15 cellular contexts compared by ENCODE assay signal in genomic region chr3:133330043-133330442, GRCh38.
DNase-seq lines count a peak whose midpoint lies in the region; ATAC-seq and TF ChIP-seq lines count a peak whose summit lies in the region.
"Had no signal": no experiment of that assay in that cellular context is flagged by ENCODE, and none has a peak within 500 bp of the region (broad histone marks: within the 10 kb centered on the region; RNA-seq: fewer than 3 reads in every experiment).

No MANE protein-coding gene starts in this region.

- H3K36me3 ChIP-seq in left lung, result no peaks in the 10 kb centered on the region
- H3K36me3 ChIP-seq: esophagus squamous epithelium, prostate gland had no signal

- H3K27me3 ChIP-seq in left lung, result no peaks in the 10 kb centered on the region
- H3K27me3 ChIP-seq: esophagus squamous epithelium had no signal

- peaks cover 0 to 17% (median under 1%) of the 10 kb centered on the region in 5 experiments for H3K9me3 Mint-ChIP-seq in brain
- H3K9me3 Mint-ChIP-seq: activated naive CD4-positive, alpha-beta T cell treated with anti-CD3 and anti-CD28 coated beads, Interleukin-2, amount 10 ng/mL, durations not matched to agents 7 days and 5 days; central memory CD8-positive, alpha-beta T cell; stimulated activated effector memory CD8-positive, alpha-beta T cell treated with anti-CD3 and anti-CD28 coated beads, Interleukin-12 subunit alpha, Interleukin-12 subunit beta, amount 100 ng/mL, for 72 hours had no signal

- TF ChIP-seq CTCF in brain (conservative IDR thresholded peaks at IDR 0.05) (no peak), left lung (IDR thresholded peaks at IDR 0.05) (no peak)

- H3K27ac ChIP-seq in left lung, result no peak overlapping the region
- H3K27ac ChIP-seq: esophagus squamous epithelium, prostate gland had no signal

- peak overlapping the region; percentile 14 to 87 (median 70) for H3K27ac Mint-ChIP-seq in brain
- H3K27ac Mint-ChIP-seq: activated naive CD4-positive, alpha-beta T cell treated with anti-CD3 and anti-CD28 coated beads, Interleukin-2, amount 10 ng/mL, durations not matched to agents 7 days and 5 days; stimulated activated effector memory CD8-positive, alpha-beta T cell treated with anti-CD3 and anti-CD28 coated beads, Interleukin-12 subunit alpha, Interleukin-12 subunit beta, amount 100 ng/mL, for 72 hours had no signal

- peaks cover 27% of the 10 kb centered on the region for H3K4me1 Mint-ChIP-seq in brain
- H3K4me1 Mint-ChIP-seq: activated naive CD4-positive, alpha-beta T cell treated with anti-CD3 and anti-CD28 coated beads, Interleukin-2, amount 10 ng/mL, durations not matched to agents 7 days and 5 days; central memory CD8-positive, alpha-beta T cell; stimulated activated effector memory CD8-positive, alpha-beta T cell treated with anti-CD3 and anti-CD28 coated beads, Interleukin-12 subunit alpha, Interleukin-12 subunit beta, amount 100 ng/mL, for 72 hours had no signal

- H3K27me3 Mint-ChIP-seq in brain, result peaks cover 4% of the 10 kb centered on the region

- H3K4me3 ChIP-seq in left lung, result no peak overlapping the region
- H3K4me3 ChIP-seq: esophagus squamous epithelium, prostate gland had no signal

- ATAC-seq in stimulated activated naive CD8-positive, alpha-beta T cell treated with anti-CD3 and anti-CD28 coated beads, Interleukin-15, Interleukin-2, amounts not matched to agents 100 U/mL and 50 U/mL, for 24 hours, result no peak
- ATAC-seq in left lung, result no peak
- ATAC-seq: stimulated activated effector memory CD8-positive, alpha-beta T cell treated with anti-CD3 and anti-CD28 coated beads, Interleukin-12 subunit alpha, Interleukin-12 subunit beta, amount 100 ng/mL, for 72 hours had no signal

- DNase-seq in NCI-H510A treated with DMSO at 0.1 percent for 48 hours (lab: John Stamatoyannopoulos, UW) (peak; percentile 3), NCI-H510A (lab: John Stamatoyannopoulos, UW) (no peak), NCI-H2171 treated with DMSO at 0.1 percent for 48 hours (lab: John Stamatoyannopoulos, UW) (peak; percentile 59), posterior cingulate gyrus (peak in 7 of 10 donors; percentile 22 to 91 (median 44)), OCI-M2 (lab: John Stamatoyannopoulos, UW; ENCODE audit: unreplicated experiment) (no peak), left lung (no peak)
- no peak for DNase-seq in stimulated activated naive CD8-positive, alpha-beta T cell treated with anti-CD3 and anti-CD28 coated beads, Interleukin-15, Interleukin-2, amounts not matched to agents 100 U/mL and 50 U/mL, for 24 hours
- DNase-seq: activated naive CD4-positive, alpha-beta T cell treated with anti-CD3 and anti-CD28 coated beads, Interleukin-2, amount 10 ng/mL, durations not matched to agents 7 days and 5 days; esophagus squamous epithelium; mesenchymal stem cell; stimulated activated CD4-positive, alpha-beta T cell treated with anti-CD3 and anti-CD28 coated beads, Interleukin-1b, Interleukin-23, amount 100 ng/mL, for 48 hours had no signal

- no peaks in the 10 kb centered on the region for H3K36me3 Mint-ChIP-seq in brain
- H3K36me3 Mint-ChIP-seq: activated naive CD4-positive, alpha-beta T cell treated with anti-CD3 and anti-CD28 coated beads, Interleukin-2, amount 10 ng/mL, durations not matched to agents 7 days and 5 days; stimulated activated effector memory CD8-positive, alpha-beta T cell treated with anti-CD3 and anti-CD28 coated beads, Interleukin-12 subunit alpha, Interleukin-12 subunit beta, amount 100 ng/mL, for 72 hours had no signal

- H3K9me3 ChIP-seq in left lung, result no peaks in the 10 kb centered on the region
- H3K9me3 ChIP-seq: esophagus squamous epithelium, prostate gland had no signal

- no peaks in the 10 kb centered on the region for H3K4me1 ChIP-seq in left lung
- H3K4me1 ChIP-seq: esophagus squamous epithelium, prostate gland had no signal

- peak overlapping the region in 1 of 5 experiments; percentile 22 for H3K4me3 Mint-ChIP-seq in brain
- H3K4me3 Mint-ChIP-seq: activated naive CD4-positive, alpha-beta T cell treated with anti-CD3 and anti-CD28 coated beads, Interleukin-2, amount 10 ng/mL, durations not matched to agents 7 days and 5 days; central memory CD8-positive, alpha-beta T cell; stimulated activated effector memory CD8-positive, alpha-beta T cell treated with anti-CD3 and anti-CD28 coated beads, Interleukin-12 subunit alpha, Interleukin-12 subunit beta, amount 100 ng/mL, for 72 hours had no signal

- intact Hi-C loops in posterior cingulate gyrus (cut with DNase I) (no loop called here), left lung (cut with DNase I) (no loop called here)

Comparison
In these comparisons a context has a peak if more than half of its experiments do, and no peak if none do; other contexts are left out.
1. DNase-seq: peak in NCI-H510A treated with DMSO at 0.1 percent for 48 hours (single experiment), NCI-H2171 treated with DMSO at 0.1 percent for 48 hours (single experiment) and posterior cingulate gyrus (7 of 10); none in NCI-H510A (single experiment), OCI-M2 (single experiment), stimulated activated naive CD8-positive, alpha-beta T cell treated with anti-CD3 and anti-CD28 coated beads, Interleukin-15, Interleukin-2, amounts not matched to agents 100 U/mL and 50 U/mL, for 24 hours (single experiment) and left lung (0 of 2).